10 cellular contexts compared by ENCODE assay signal in genomic region chr5:32027093-32027716, GRCh38.
A peak's percentile ranks its signal among the peaks of the same experiment; 100 is the strongest.
DNase-seq lines count a peak whose midpoint lies in the region; ATAC-seq and TF ChIP-seq lines count a peak whose summit lies in the region.
"Had no signal": no experiment of that assay in that cellular context is flagged by ENCODE, and none has a peak within 500 bp of the region (broad histone marks: within the 10 kb centered on the region; RNA-seq: fewer than 3 reads in every experiment).

No MANE protein-coding gene starts in this region.

- in situ Hi-C loops in transverse colon (cut with MboI; ENCODE audit: low pct_ligation_motif_present in 1 of 4, low pct_unique_long_range_greater_than_20kb in 1 of 4, low sequenced_read_pairs in 3 of 4), result no loop called here

- peaks cover 37% of the 10 kb centered on the region for H3K4me1 ChIP-seq in OCI-LY1 (ENCODE audit: insufficient read depth, low read length, severe bottlenecking)
- H3K4me1 ChIP-seq in mesodermal cell (ENCODE audit: control insufficient read depth, insufficient read depth, low read length, poor library complexity, severe bottlenecking), result peaks cover 20% of the 10 kb centered on the region
- H3K4me1 ChIP-seq in transverse colon, result peaks cover 0 to 11% (median 4%) of the 10 kb centered on the region in 4 donors

- H3K27me3 ChIP-seq in OCI-LY1 (ENCODE audit: insufficient read depth, low read length) (no peaks in the 10 kb centered on the region), transverse colon (no peaks in the 10 kb centered on the region), H7 (ENCODE audit: control insufficient read depth, insufficient read depth, low read length) (no peaks in the 10 kb centered on the region)
- H3K27me3 ChIP-seq: neutrophil had no signal

- no peak for TF ChIP-seq POLR2A in transverse colon (IDR thresholded peaks at IDR 0.05)

- TF ChIP-seq CTCF in OCI-LY1 (IDR thresholded peaks at IDR 0.05; ENCODE audit: low read length), result no peak
- no peak for TF ChIP-seq CTCF in coronary artery (IDR thresholded peaks at IDR 0.05)
- TF ChIP-seq CTCF in transverse colon (IDR thresholded peaks at IDR 0.05), result no peak

- H3K36me3 ChIP-seq in OCI-LY1 (ENCODE audit: insufficient read depth, low read length) (no peaks in the 10 kb centered on the region), mesodermal cell (ENCODE audit: control insufficient read depth, insufficient read depth, low read length) (no peaks in the 10 kb centered on the region), transverse colon (no peaks in the 10 kb centered on the region), H7 (replicated peaks; ENCODE audit: control insufficient read depth, insufficient read depth, low read length) (no peaks in the 10 kb centered on the region)
- H3K36me3 ChIP-seq: neutrophil had no signal

- no peak for ATAC-seq in GM19467 (IDR thresholded peaks at IDR 0.05; ENCODE audit: unreplicated experiment)

- H2AFZ ChIP-seq in OCI-LY1 (ENCODE audit: low read length), result no peak overlapping the region

- H3K9ac ChIP-seq in OCI-LY1 (ENCODE audit: low read length), result no peak overlapping the region
- H3K9ac ChIP-seq: SK-N-SH had no signal

- H3K9me2 ChIP-seq in OCI-LY1 (ENCODE audit: low read depth, low read length), result no peaks in the 10 kb centered on the region
- H3K9me2 ChIP-seq: SK-N-SH had no signal

- H4K20me1 ChIP-seq in OCI-LY1 (ENCODE audit: insufficient read depth, low read length), result no peaks in the 10 kb centered on the region

- no peaks in the 10 kb centered on the region for H3K79me2 ChIP-seq in OCI-LY1 (ENCODE audit: insufficient read depth, low read length)

- 80 to 86% methylated on average over 9 to 13 of the region's 14 CpGs for WGBS in mesodermal cell (ENCODE audit: insufficient coverage in 2 of 2), 2 experiments
- 33 to 60% methylated on average over 6 to 14 of the region's 14 CpGs for WGBS in transverse colon (ENCODE audit: low coverage in 1 of 2), 2 donors

- no peak for TF ChIP-seq EP300 in transverse colon (IDR thresholded peaks at IDR 0.05; ENCODE audit: low read depth)

- no peak overlapping the region for H3K4me3 ChIP-seq in OCI-LY1 (ENCODE audit: low read depth, low read length, poor library complexity, severe bottlenecking)
- peak overlapping the region; percentile 44 for H3K4me3 ChIP-seq in coronary artery
- H3K4me3 ChIP-seq in mesodermal cell (ENCODE audit: extremely low read depth, insufficient read depth, low read length, poor library complexity, severe bottlenecking), result no peak overlapping the region
- H3K4me3 ChIP-seq in transverse colon, result no peak overlapping the region
- no peak overlapping the region for H3K4me3 ChIP-seq in H7 (ENCODE audit: insufficient read depth, low read depth, low read length)

- H3K27ac ChIP-seq in OCI-LY1 (ENCODE audit: low read depth, low read length, poor library complexity, severe bottlenecking) (peak overlapping the region; percentile 16), coronary artery (peak overlapping the region; percentile 39 to 81), mesodermal cell (ENCODE audit: low read depth, low read length, severe bottlenecking) (peak overlapping the region; percentile 86), transverse colon (peak overlapping the region; percentile 34 to 79 (median 62))
- H3K27ac ChIP-seq: neutrophil had no signal

- no peaks in the 10 kb centered on the region for H3F3A ChIP-seq in OCI-LY1 (ENCODE audit: insufficient read depth, low read length)

- no peak overlapping the region for H3K4me2 ChIP-seq in OCI-LY1 (ENCODE audit: low read length)

- DNase-seq in coronary artery (ENCODE audit: low spot score) (no peak), transverse colon (no peak), AML-193 (lab: John Stamatoyannopoulos, UW) (no peak), H7 (no peak)
- DNase-seq: NCI-H1930, SK-N-SH had no signal

- no peaks in the 10 kb centered on the region for H3K9me3 ChIP-seq in OCI-LY1 (ENCODE audit: low read length)
- H3K9me3 ChIP-seq in mesodermal cell (ENCODE audit: control insufficient read depth, low read length), result no peaks in the 10 kb centered on the region
- no peaks in the 10 kb centered on the region for H3K9me3 ChIP-seq in transverse colon
- H3K9me3 ChIP-seq: neutrophil, SK-N-SH had no signal

- intact Hi-C loops in transverse colon (cut with DNase I; ENCODE audit: low total_unique reads), result no loop called here

Comparison
In these comparisons a context has a peak if more than half of its experiments do, and no peak if none do; other contexts are left out.
1. H3K27ac ChIP-seq: peak in every context shown above with its lines; median percentile 86 in mesodermal cell; 62 in transverse colon; 60 in coronary artery; 16 in OCI-LY1.